In genomic region chr3:166829896-166830295, GRCh38 we compare ENCODE assay signal across 15 cellular contexts.
DNase-seq lines count a peak whose midpoint lies in the region; ATAC-seq and TF ChIP-seq lines count a peak whose summit lies in the region.
"Had no signal": no experiment of that assay in that cellular context is flagged by ENCODE, and none has a peak within 500 bp of the region (broad histone marks: within the 10 kb centered on the region; RNA-seq: fewer than 3 reads in every experiment).

No MANE protein-coding gene starts in this region.

- peak; percentile 49 to 74 for ATAC-seq in upper lobe of left lung (ENCODE audit: low FRiP score in 2 of 2)
- ATAC-seq in GM18870 (IDR thresholded peaks at IDR 0.05; ENCODE audit: unreplicated experiment): no peak
- ATAC-seq: activated CD8-positive, alpha-beta T cell treated with anti-CD3 and anti-CD28 coated beads for 36 hours had no signal

- H3K9me3 ChIP-seq in upper lobe of left lung: no peaks in the 10 kb centered on the region
- peaks cover 0 to 3% (median 0%) of the 10 kb centered on the region in 4 donors for H3K9me3 ChIP-seq in tibial nerve
- H3K9me3 ChIP-seq: left ventricle myocardium inferior had no signal

- TF ChIP-seq CTCF in epithelial cell of esophagus (IDR thresholded peaks at IDR 0.05; ENCODE audit: insufficient read depth, low read depth, low read length, missing control alignments) (no peak), upper lobe of left lung (IDR thresholded peaks at IDR 0.05) (no peak), tibial nerve (IDR thresholded peaks at IDR 0.05) (no peak)

- H3K4me1 ChIP-seq in upper lobe of left lung (peaks cover 0 to 5% (median 0%) of the 10 kb centered on the region in 4 donors), tibial nerve (no peaks in the 10 kb centered on the region)
- H3K4me1 ChIP-seq: left ventricle myocardium inferior had no signal

- H3K27me3 ChIP-seq in upper lobe of left lung (no peaks in the 10 kb centered on the region), tibial nerve (no peaks in the 10 kb centered on the region)

- H3K27ac ChIP-seq in upper lobe of left lung (no peak overlapping the region), tibial nerve (no peak overlapping the region)
- H3K27ac ChIP-seq: left ventricle myocardium inferior had no signal

- 49 to 60% methylated on average over 3 of the region's 3 CpGs for WGBS in upper lobe of left lung, 2 donors
- WGBS in tibial nerve, 2 donors: 44 to 46% methylated on average over 3 of the region's 3 CpGs

- TF ChIP-seq POLR2A in upper lobe of left lung (IDR thresholded peaks at IDR 0.05) (no peak), tibial nerve (IDR thresholded peaks at IDR 0.05) (no peak)

- H3K36me3 ChIP-seq in upper lobe of left lung (no peaks in the 10 kb centered on the region), tibial nerve (no peaks in the 10 kb centered on the region)
- H3K36me3 ChIP-seq: left ventricle myocardium inferior had no signal

- DNase-seq in NCI-H526 treated with DMSO at 0.1 percent for 48 hours (lab: John Stamatoyannopoulos, UW) (peak; percentile 18), NCI-H526 (lab: John Stamatoyannopoulos, UW) (no peak), NCI-H510A treated with DMSO at 0.1 percent for 48 hours (lab: John Stamatoyannopoulos, UW) (peak; percentile 33), epithelial cell of esophagus (ENCODE audit: low read depth) (peak; percentile 4), upper lobe of left lung (peak in 1 of 2 donors; percentile 35), NCI-H2171 treated with DMSO at 0.1 percent for 48 hours (lab: John Stamatoyannopoulos, UW) (no peak), tibial nerve (ENCODE audit: low spot score in 2 of 2) (no peak)
- DNase-seq: activated CD8-positive, alpha-beta T cell treated with anti-CD3 and anti-CD28 coated beads for 36 hours; CD4-positive, alpha-beta memory T cell; KBM-7; left ventricle myocardium inferior; NCI-H1694; nephron progenitor cell; stimulated activated CD4-positive, alpha-beta T cell treated with anti-CD3 and anti-CD28 coated beads, Interleukin-1b, Interleukin-23, amount 100 ng/mL, for 48 hours had no signal

- TF ChIP-seq EP300 in upper lobe of left lung (IDR thresholded peaks at IDR 0.05) (peak in 1 of 4 donors; percentile 58), tibial nerve (IDR thresholded peaks at IDR 0.05) (no peak)

- H3K4me3 ChIP-seq in epithelial cell of esophagus (ENCODE audit: low read length) (no peak overlapping the region), upper lobe of left lung (no peak overlapping the region), tibial nerve (no peak overlapping the region)
- H3K4me3 ChIP-seq: left ventricle myocardium inferior had no signal

Comparison
In these comparisons a context has a peak if more than half of its experiments do, and no peak if none do; other contexts are left out.
1. DNase-seq: peak in NCI-H526 treated with DMSO at 0.1 percent for 48 hours (single experiment), NCI-H510A treated with DMSO at 0.1 percent for 48 hours (single experiment) and epithelial cell of esophagus (single experiment); none in NCI-H526 (0 of 2), NCI-H2171 treated with DMSO at 0.1 percent for 48 hours (single experiment) and tibial nerve (0 of 2).